In genomic region chr17:56715613-56716357, GRCh38 we compare ENCODE assay signal across 8 cellular contexts.
DNase-seq lines count a peak whose midpoint lies in the region; ATAC-seq and TF ChIP-seq lines count a peak whose summit lies in the region.

No MANE protein-coding gene starts in this region.

- peaks cover 0 to 26% (median 7%) of the 10 kb centered on the region in 7 donors for H3K27me3 ChIP-seq in heart right ventricle

- TF ChIP-seq CTCF in GM13976 (IDR thresholded peaks at IDR 0.05; ENCODE audit: borderline replicate concordance, control extremely low read depth, extremely low read depth, insufficient read depth, missing control alignments) (peak; percentile 75), heart right ventricle (IDR thresholded peaks at IDR 0.05) (peak; percentile 78 to 88 (median 83))

- H3K9me3 ChIP-seq in heart right ventricle, result no peaks in the 10 kb centered on the region

- no peak overlapping the region for H3K27ac Mint-ChIP-seq in activated naive CD8-positive, alpha-beta T cell treated with anti-CD3 and anti-CD28 coated beads, Interleukin-2, amount 50 U/mL, for 24 hours

- no peak overlapping the region for H3K27ac ChIP-seq in heart right ventricle

- DNase-seq in GM13976 (ENCODE audit: low spot score) (peak; percentile 77), NCI-H1436 treated with DMSO at 0.1 percent for 48 hours (lab: John Stamatoyannopoulos, UW) (peak; percentile 23), SW 1271 (lab: John Stamatoyannopoulos, UW) (peak; percentile 53 to 86), heart right ventricle (peak; percentile 58 to 82), retina (peak; percentile 78), cortex of kidney (lab: John Stamatoyannopoulos, UW) (no peak)
- DNase-seq in activated naive CD8-positive, alpha-beta T cell treated with anti-CD3 and anti-CD28 coated beads, Interleukin-2, amount 50 U/mL, for 24 hours, result peak; percentile 80

- intact Hi-C loops in heart right ventricle (cut with DNase I), result loop anchor here (1.0 to 10.0 kb wide), 10 partner anchors 67 to 1188 kb away; partner anchors contain the start of gene NOG (in 5 of the 10)

- ATAC-seq in HG02840 (IDR thresholded peaks at IDR 0.05; ENCODE audit: low FRiP score, unreplicated experiment) (peak; percentile 78), heart right ventricle (peak; percentile 86 to 94 (median 87))
- ATAC-seq in activated naive CD8-positive, alpha-beta T cell treated with anti-CD3 and anti-CD28 coated beads, Interleukin-2, amount 50 U/mL, for 24 hours, result peak; percentile 85

- in situ Hi-C loops in GM13976 (cut with MboI; ENCODE audit: low sequenced_read_pairs, unreplicated experiment), result no loop called here

- no peaks in the 10 kb centered on the region for H3K4me1 Mint-ChIP-seq in activated naive CD8-positive, alpha-beta T cell treated with anti-CD3 and anti-CD28 coated beads, Interleukin-2, amount 50 U/mL, for 24 hours

- 21 to 24% methylated on average over 8 of the region's 8 CpGs for WGBS in heart right ventricle, 2 donors

- H3K36me3 Mint-ChIP-seq in activated naive CD8-positive, alpha-beta T cell treated with anti-CD3 and anti-CD28 coated beads, Interleukin-2, amount 50 U/mL, for 24 hours (ENCODE audit: low read depth), result no peaks in the 10 kb centered on the region

- H3K9me3 Mint-ChIP-seq in activated naive CD8-positive, alpha-beta T cell treated with anti-CD3 and anti-CD28 coated beads, Interleukin-2, amount 50 U/mL, for 24 hours, result no peaks in the 10 kb centered on the region

- H3K27me3 Mint-ChIP-seq in activated naive CD8-positive, alpha-beta T cell treated with anti-CD3 and anti-CD28 coated beads, Interleukin-2, amount 50 U/mL, for 24 hours, result no peaks in the 10 kb centered on the region

- H3K36me3 ChIP-seq in heart right ventricle, result no peaks in the 10 kb centered on the region

- H3K4me1 ChIP-seq in heart right ventricle, result peaks cover 0 to 4% (median 0%) of the 10 kb centered on the region in 9 donors

- no peak overlapping the region for H3K4me3 ChIP-seq in heart right ventricle

- H3K4me3 Mint-ChIP-seq in activated naive CD8-positive, alpha-beta T cell treated with anti-CD3 and anti-CD28 coated beads, Interleukin-2, amount 50 U/mL, for 24 hours, result no peak overlapping the region
